ENCODE assay signal across 23 cellular contexts in the genomic region with DNA sequence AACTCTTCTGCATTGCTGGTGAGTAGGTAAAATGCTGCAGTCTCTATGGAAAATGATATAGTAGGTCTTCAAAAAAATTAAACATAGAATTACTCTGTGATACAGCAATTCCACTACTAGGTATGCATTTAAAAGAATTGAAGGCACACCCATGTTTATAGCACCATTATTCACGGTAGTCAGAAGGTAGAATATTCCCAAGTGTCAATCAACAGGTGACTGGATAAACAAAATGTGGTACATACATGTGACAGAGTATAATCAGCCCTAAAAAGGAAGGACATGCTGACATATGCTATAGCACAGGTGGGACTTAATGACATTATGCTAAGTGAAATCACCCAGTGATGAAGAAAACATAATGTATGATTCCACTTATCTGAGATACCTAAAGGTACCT.
"Had no signal": no experiment of that assay in that cellular context is flagged by ENCODE, and none has a peak within 500 bp of the region (broad histone marks: within the 10 kb centered on the region; RNA-seq: fewer than 3 reads in every experiment).

No MANE protein-coding gene starts in this region.

- H3K9me3 Mint-ChIP-seq: IgD-negative memory B cell had no signal

- H3K27ac Mint-ChIP-seq: IgD-negative memory B cell had no signal

- H3K9ac ChIP-seq: KMS-11, SK-N-SH had no signal

- H3K9me3 ChIP-seq: SK-N-SH had no signal

- DNase-seq: Kasumi-1, MM.1S, NCI-H1092 treated with DMSO at 0.1 percent for 48 hours, NCI-H1436, NCI-H187, NCI-H2029, NCI-H2081 treated with DMSO at 0.1 percent for 48 hours, NCI-H2171, NCI-H226, NCI-H446, NCI-H510A, NCI-H524 treated with DMSO at 0.1 percent for 48 hours, NCI-H774, PC-3, SHP77, SK-N-SH, SW 1271 had no signal

- H3K4me2 ChIP-seq: KMS-11, SK-N-SH had no signal

- H3K36me3 Mint-ChIP-seq: IgD-negative memory B cell had no signal

- ATAC-seq: K562, Panc1, PC-3 had no signal

- H3K4me3 ChIP-seq: K562 had no signal

- H3K27ac ChIP-seq: HL-60, KMS-11, RWPE1 had no signal
